Comparison of ENCODE assay signal across 8 cellular contexts in the genomic region with DNA sequence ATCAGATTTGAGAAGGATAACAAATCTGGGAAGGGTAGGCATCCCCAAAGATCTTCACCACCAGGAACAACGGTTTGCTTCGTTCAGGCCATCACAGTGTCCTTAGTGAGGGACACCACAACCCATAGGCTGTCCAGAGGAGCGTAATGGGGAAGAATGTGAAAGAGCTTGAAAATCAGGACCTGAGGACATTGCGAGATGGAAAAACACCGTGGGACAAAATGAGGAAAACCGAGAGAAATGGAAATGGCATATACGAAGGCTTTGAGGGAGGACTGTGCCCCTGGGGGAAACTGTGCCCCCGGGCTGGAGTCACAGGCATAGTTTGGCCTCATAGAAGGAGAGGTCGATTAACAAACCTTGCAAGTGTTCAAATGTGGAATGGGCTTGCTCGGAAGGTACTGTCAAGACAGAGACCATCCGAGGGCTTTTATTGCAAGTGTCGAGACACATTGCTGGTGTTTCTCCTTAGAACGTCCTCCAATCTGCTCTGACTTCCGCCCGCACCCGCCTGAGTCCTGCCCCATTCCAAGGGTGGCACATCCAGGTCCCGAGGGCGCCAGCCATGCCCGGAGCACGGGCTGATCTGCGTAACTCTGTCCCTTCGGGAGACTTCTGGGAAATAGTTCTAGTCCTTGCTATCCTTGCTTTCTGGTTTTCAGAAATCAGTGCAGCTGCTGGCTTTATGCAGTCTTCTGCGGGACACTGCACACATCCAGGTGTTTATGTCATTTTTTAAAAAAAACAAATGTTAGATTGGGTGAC.
DNase-seq lines count a peak whose midpoint lies in the region; ATAC-seq, FAIRE-seq and TF ChIP-seq lines count a peak whose summit lies in the region.

No MANE protein-coding gene starts in this region.

- peak overlapping the region; percentile 82 to 96 (median 89) for H3K4me2 ChIP-seq in BLaER1 treated with 17β-estradiol and CSF1 and Interleukin-3, amounts not matched to agents 10 nM and 100 nM

- peak overlapping the region in 10 of 11 experiments; percentile 10 to 91 (median 57); a peak in 17 of 22 replicates for H3K27ac ChIP-seq in BLaER1 treated with 17β-estradiol and CSF1 and Interleukin-3, amounts not matched to agents 10 nM and 100 nM

- peak overlapping the region; percentile 77 to 96 (median 86) for H3K4me3 ChIP-seq in BLaER1 treated with 17β-estradiol and CSF1 and Interleukin-3, amounts not matched to agents 10 nM and 100 nM
- peak overlapping the region; percentile 98 for H3K4me3 ChIP-seq in choroid plexus epithelial cell (ENCODE audit: low read depth, low read length)

- peak; percentile 31 for ATAC-seq in GM19395 (IDR thresholded peaks at IDR 0.05; ENCODE audit: unreplicated experiment)

- no peak for TF ChIP-seq CTCF in choroid plexus epithelial cell (conservative IDR thresholded peaks at IDR 0.05; ENCODE audit: low read depth, low read length)

- no peaks in the 10 kb centered on the region for H3K27me3 ChIP-seq in BLaER1 treated with 17β-estradiol and CSF1 and Interleukin-3, amounts not matched to agents 10 nM and 100 nM

- peaks cover 9 to 20% (median 16%) of the 10 kb centered on the region in 10 experiments for H3K4me1 ChIP-seq in BLaER1 treated with 17β-estradiol and CSF1 and Interleukin-3, amounts not matched to agents 10 nM and 100 nM

- no peak for FAIRE-seq in HTR-8/SVneo (lab: Jason Lieb, UNC)

- peak overlapping the region; percentile 78 to 92 (median 88) for H3K9ac ChIP-seq in BLaER1 treated with 17β-estradiol and CSF1 and Interleukin-3, amounts not matched to agents 10 nM and 100 nM

- peak; percentile 88 for DNase-seq in HTR-8/SVneo (ENCODE audit: insufficient read length, low spot score)
- DNase-seq in T-helper 22 cell (ENCODE audit: low read depth), result peak; percentile 9
- DNase-seq in choroid plexus epithelial cell (ENCODE audit: low read depth), result no peak
- peak; percentile 76 for DNase-seq in kidney tubule cell (ENCODE audit: low spot score)
- peak; percentile 42 to 47 for DNase-seq in stimulated activated CD4-positive, alpha-beta T cell treated with anti-CD3 and anti-CD28 coated beads, Interleukin-2, amount 100 ng/mL, for 24 hours
- DNase-seq in NK-92 (lab: John Stamatoyannopoulos, UW; ENCODE audit: unreplicated experiment), result no peak

- H3K9me3 ChIP-seq in BLaER1 treated with 17β-estradiol and CSF1 and Interleukin-3, amounts not matched to agents 10 nM and 100 nM (replicated peaks in 1 of 11), result no peaks in the 10 kb centered on the region

- no peaks in the 10 kb centered on the region for H3K36me3 ChIP-seq in BLaER1 treated with 17β-estradiol and CSF1 and Interleukin-3, amounts not matched to agents 10 nM and 100 nM

- H4K20me1 ChIP-seq in BLaER1 treated with 17β-estradiol and CSF1 and Interleukin-3, amounts not matched to agents 10 nM and 100 nM, result peaks cover 0 to 15% (median 7%) of the 10 kb centered on the region in 11 experiments; a peak in 7 of 22 replicates

Comparison
In these comparisons a context has a peak if more than half of its experiments do, and no peak if none do; other contexts are left out.
1. DNase-seq: peak in HTR-8/SVneo (single experiment), T-helper 22 cell (single experiment), kidney tubule cell (single experiment) and stimulated activated CD4-positive, alpha-beta T cell treated with anti-CD3 and anti-CD28 coated beads, Interleukin-2, amount 100 ng/mL, for 24 hours (2 of 2); none in choroid plexus epithelial cell (single experiment) and NK-92 (single experiment).